ENCODE assay signal across 8 cellular contexts in genomic region chr2:170974304-170974993, GRCh38. TPM values are rescaled to one million over a fixed set of nuclear protein-coding genes. Genes with fewer than 3 reads are reported as not detected.
A peak's percentile ranks its signal among the peaks of the same experiment; 100 is the strongest.
DNase-seq lines count a peak whose midpoint lies in the region; ATAC-seq and TF ChIP-seq lines count a peak whose summit lies in the region.

No MANE protein-coding gene starts in this region.

- intact Hi-C loops in mammary epithelial cell (cut with micrococcal nuclease) = loop anchor here (1.0 to 10.0 kb wide), 3 partner anchors 298 to 600 kb away; partner anchors contain the start of genes DCAF17 and METTL8

- WGBS in mammary epithelial cell (ENCODE audit: low coverage, missing lambda C conversion rate) = 53% methylated on average over 11 of the region's 11 CpGs

- H3K36me3 Mint-ChIP-seq in HFFc6 (ENCODE audit: low read depth) = no peaks in the 10 kb centered on the region

- no peaks in the 10 kb centered on the region for H3K4me1 ChIP-seq in ACC112 (ENCODE audit: control insufficient read depth, insufficient read depth, low read length, unreplicated experiment)
- peaks cover 15% of the 10 kb centered on the region for H3K4me1 ChIP-seq in mammary epithelial cell (ENCODE audit: insufficient read depth, low read length)
- peaks cover 8 to 12% of the 10 kb centered on the region in 2 donors for H3K4me1 ChIP-seq in mucosa of rectum (ENCODE audit: control insufficient read depth in 2 of 2, insufficient read depth in 2 of 2, low read length in 2 of 2)

- peak; percentile 35 for DNase-seq in HFFc6
- no peak for DNase-seq in mammary epithelial cell
- DNase-seq in NOMO-1 treated with dmso at 0.1 percent for 144 hours (lab: John Stamatoyannopoulos, UW; ENCODE audit: unreplicated experiment) = no peak

- peaks cover 21% of the 10 kb centered on the region for H3K4me1 Mint-ChIP-seq in HFFc6 (ENCODE audit: low read depth)

- peak overlapping the region; percentile 71 for H3K4me3 Mint-ChIP-seq in HFFc6

- H3K27ac ChIP-seq in ACC112 (ENCODE audit: low read depth, low read length) (no peak overlapping the region), mammary epithelial cell (ENCODE audit: insufficient read depth, low read depth, low read length) (no peak overlapping the region), mucosa of rectum (ENCODE audit: low read depth in 2 of 2, low read length in 2 of 2) (no peak overlapping the region)

- H3K4me2 ChIP-seq in mammary epithelial cell (ENCODE audit: insufficient read depth, low read depth, low read length) = peak overlapping the region; percentile 97

- no peaks in the 10 kb centered on the region; the same call in 1 of the 2 replicates for H3K27me3 Mint-ChIP-seq in HFFc6 (ENCODE audit: insufficient read depth)

- peak overlapping the region; percentile 98 for H2AFZ ChIP-seq in ACC112 (ENCODE audit: low read length, unreplicated experiment)
- H2AFZ ChIP-seq in mammary epithelial cell (ENCODE audit: low read depth, low read length) = peak overlapping the region; percentile 97

- H3K9me3 ChIP-seq in mammary epithelial cell (replicated peaks; ENCODE audit: insufficient read depth, low read length) = no peaks in the 10 kb centered on the region
- no peaks in the 10 kb centered on the region for H3K9me3 ChIP-seq in mucosa of rectum (ENCODE audit: control insufficient read depth in 2 of 2, low read length in 2 of 2)

- H3K9ac ChIP-seq in mammary epithelial cell (ENCODE audit: insufficient read depth, low read length) = no peak overlapping the region
- peak overlapping the region; percentile 76 to 85 for H3K9ac ChIP-seq in mucosa of rectum (ENCODE audit: low read depth in 1 of 2, low read length in 2 of 2)

- no peaks in the 10 kb centered on the region for H3K9me3 Mint-ChIP-seq in HFFc6

- no TSS peak for BruUV-seq in mammary epithelial cell (replicated peaks; lab: Mats Ljungman, UMichigan)

- H3K27ac Mint-ChIP-seq in HFFc6 = peak overlapping the region; percentile 63

- TF ChIP-seq CTCF in HFFc6 (IDR thresholded peaks at IDR 0.05) (no peak), mammary epithelial cell (conservative IDR thresholded peaks at IDR 0.05 in 1 of 2, IDR thresholded peaks at IDR 0.05 in 1 of 2; ENCODE audit: extremely low read depth in 1 of 2, insufficient read depth in 1 of 2, low read depth in 1 of 2, low read length in 2 of 2) (no peak)

- H3K27me3 ChIP-seq in ACC112 (ENCODE audit: insufficient read depth, low read length) (no peaks in the 10 kb centered on the region), mammary epithelial cell (ENCODE audit: insufficient read depth, low read length) (no peaks in the 10 kb centered on the region), mucosa of rectum (ENCODE audit: control insufficient read depth in 2 of 2, insufficient read depth in 2 of 2, low read length in 2 of 2) (no peaks in the 10 kb centered on the region)

- CTCF ChIA-PET in mammary epithelial cell (lab: Charles Lee; ENCODE audit: low non-redundant PET) = no interaction called here

- H3K36me3 ChIP-seq in ACC112 (ENCODE audit: insufficient read depth, low read length) (no peaks in the 10 kb centered on the region), mammary epithelial cell (ENCODE audit: insufficient read depth, low read length) (no peaks in the 10 kb centered on the region), mucosa of rectum (ENCODE audit: control insufficient read depth in 2 of 2, insufficient read depth in 2 of 2, low read length in 2 of 2) (no peaks in the 10 kb centered on the region)

- ATAC-seq in HG03439 (IDR thresholded peaks at IDR 0.05; ENCODE audit: unreplicated experiment) (no peak), GM21825 (IDR thresholded peaks at IDR 0.05; ENCODE audit: unreplicated experiment) (no peak), HG02852 (IDR thresholded peaks at IDR 0.05; ENCODE audit: unreplicated experiment) (no peak)

- H4K20me1 ChIP-seq in mammary epithelial cell (ENCODE audit: insufficient read depth, low read length) = no peaks in the 10 kb centered on the region

- H3K79me2 ChIP-seq in ACC112 (ENCODE audit: control insufficient read depth, insufficient read depth, low read length, unreplicated experiment) (no peaks in the 10 kb centered on the region), mammary epithelial cell (ENCODE audit: insufficient read depth, low read length) (no peaks in the 10 kb centered on the region)

- H3K4me3 ChIP-seq in ACC112 (ENCODE audit: low read depth, low read length) = peak overlapping the region; percentile 95
- peak overlapping the region; percentile 51 to 66 (median 65) for H3K4me3 ChIP-seq in mammary epithelial cell (replicated peaks in 1 of 3; ENCODE audit: insufficient read depth in 1 of 3, low read depth in 2 of 3, low read length in 3 of 3)
- H3K4me3 ChIP-seq in mucosa of rectum (ENCODE audit: low read length in 2 of 2) = peak overlapping the region; percentile 77 to 83

- dilution Hi-C loops in mammary epithelial cell (cut with HindIII; ENCODE audit: low sequenced_read_pairs) = no loop called here

- in situ Hi-C loops in mammary epithelial cell (cut with MboI; ENCODE audit: low sequenced_read_pairs in 2 of 2) = loop anchor here (10.0 kb wide), 2 partner anchors 440 to 450 kb away; no protein-coding TSS in a partner anchor

RNA-seq across cellular contexts. Expression of gene GORASP2, which starts 45.4 kb away (rescaled TPM):
- total RNA-seq in HFFc6 (2021; fragmentation: NEBNext Ultra II Directional; extraction: Animal tissue kit (Norgen Biotek cat#: 25700)) = 100 to 1,000 TPM; 113 to 124 (median 120) TPM
- 10 to 100 TPM; 63.3 to 94.9 TPM for total RNA-seq in mammary epithelial cell
- polyA plus RNA-seq in mammary epithelial cell = 168 TPM
- polyA minus RNA-seq in mammary epithelial cell = 92.4 TPM
